Comparison of ENCODE assay signal across 26 cellular contexts in the genomic region with DNA sequence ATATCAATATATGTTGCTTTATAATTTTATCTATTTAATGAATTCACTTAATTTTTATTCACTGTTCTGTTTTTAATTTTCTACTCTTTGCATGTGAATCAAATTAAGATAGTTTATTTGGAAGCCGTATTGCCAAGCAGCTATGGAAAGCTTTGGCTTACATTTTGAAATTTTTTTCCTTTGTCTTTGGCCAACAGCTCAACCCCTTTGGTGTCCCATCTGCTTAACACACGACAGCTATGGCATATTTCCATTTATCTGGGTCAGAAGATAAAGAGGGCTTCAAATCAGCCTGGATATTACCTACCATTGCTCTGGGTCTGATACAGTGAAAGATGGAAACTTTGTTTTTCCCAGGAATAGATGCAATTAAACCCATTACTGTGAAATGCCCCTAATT.
"Had no signal": no experiment of that assay in that cellular context is flagged by ENCODE, and none has a peak within 500 bp of the region (broad histone marks: within the 10 kb centered on the region; RNA-seq: fewer than 3 reads in every experiment).

No MANE protein-coding gene starts in this region.

- ATAC-seq: foreskin keratinocyte; gastroesophageal sphincter; heart left ventricle; left colon; lower lobe of right lung; naive thymus-derived CD8-positive, alpha-beta T cell; psoas muscle; right cardiac atrium; stimulated activated effector memory CD8-positive, alpha-beta T cell treated with anti-CD3 and anti-CD28 coated beads, Interleukin-12 subunit alpha, Interleukin-12 subunit beta, amount 100 ng/mL, for 72 hours had no signal

- H3K9me3 Mint-ChIP-seq: naive thymus-derived CD8-positive, alpha-beta T cell; stimulated activated effector memory CD8-positive, alpha-beta T cell treated with anti-CD3 and anti-CD28 coated beads, Interleukin-12 subunit alpha, Interleukin-12 subunit beta, amount 100 ng/mL, for 72 hours; type B pancreatic cell had no signal

- H3K27me3 Mint-ChIP-seq: naive thymus-derived CD8-positive, alpha-beta T cell; type B pancreatic cell had no signal

- H3K36me3 Mint-ChIP-seq: stimulated activated effector memory CD8-positive, alpha-beta T cell treated with anti-CD3 and anti-CD28 coated beads, Interleukin-12 subunit alpha, Interleukin-12 subunit beta, amount 100 ng/mL, for 72 hours; type B pancreatic cell had no signal

- H3K4me3 ChIP-seq: coronary artery, esophagus muscularis mucosa, gastroesophageal sphincter, heart left ventricle, hepatocyte, left ventricle myocardium inferior, lower lobe of right lung, ovary, psoas muscle, sigmoid colon, testis, tibial artery had no signal

- H3K27ac Mint-ChIP-seq: naive thymus-derived CD8-positive, alpha-beta T cell; stimulated activated effector memory CD8-positive, alpha-beta T cell treated with anti-CD3 and anti-CD28 coated beads, Interleukin-12 subunit alpha, Interleukin-12 subunit beta, amount 100 ng/mL, for 72 hours; type B pancreatic cell had no signal

- H3K4me3 Mint-ChIP-seq: naive thymus-derived CD8-positive, alpha-beta T cell; stimulated activated effector memory CD8-positive, alpha-beta T cell treated with anti-CD3 and anti-CD28 coated beads, Interleukin-12 subunit alpha, Interleukin-12 subunit beta, amount 100 ng/mL, for 72 hours; type B pancreatic cell had no signal

- DNase-seq: dermis blood vessel endothelial cell; effector memory CD4-positive, alpha-beta T cell; foreskin keratinocyte; heart left ventricle; kidney glomerular epithelial cell; left colon; left ventricle myocardium inferior; lower lobe of right lung; naive thymus-derived CD8-positive, alpha-beta T cell; occipital lobe; ovary; posterior cingulate gyrus; psoas muscle; right cardiac atrium; sigmoid colon; stimulated activated CD4-positive, alpha-beta T cell treated with anti-CD3 and anti-CD28 coated beads, Interleukin-2, amount 100 ng/mL, for 24 hours; stimulated activated CD4-positive, alpha-beta T cell treated with anti-CD3 and anti-CD28 coated beads, Interleukin-4, amount 100 ng/mL, for 24 hours; stimulated activated naive CD4-positive, alpha-beta T cell treated with Interleukin-2 at 50 U/mL for 16 hours; testis; tibial artery had no signal

- H3K4me1 Mint-ChIP-seq: stimulated activated effector memory CD8-positive, alpha-beta T cell treated with anti-CD3 and anti-CD28 coated beads, Interleukin-12 subunit alpha, Interleukin-12 subunit beta, amount 100 ng/mL, for 72 hours had no signal
